Comparison of ENCODE assay signal across 9 cellular contexts in the genomic region with DNA sequence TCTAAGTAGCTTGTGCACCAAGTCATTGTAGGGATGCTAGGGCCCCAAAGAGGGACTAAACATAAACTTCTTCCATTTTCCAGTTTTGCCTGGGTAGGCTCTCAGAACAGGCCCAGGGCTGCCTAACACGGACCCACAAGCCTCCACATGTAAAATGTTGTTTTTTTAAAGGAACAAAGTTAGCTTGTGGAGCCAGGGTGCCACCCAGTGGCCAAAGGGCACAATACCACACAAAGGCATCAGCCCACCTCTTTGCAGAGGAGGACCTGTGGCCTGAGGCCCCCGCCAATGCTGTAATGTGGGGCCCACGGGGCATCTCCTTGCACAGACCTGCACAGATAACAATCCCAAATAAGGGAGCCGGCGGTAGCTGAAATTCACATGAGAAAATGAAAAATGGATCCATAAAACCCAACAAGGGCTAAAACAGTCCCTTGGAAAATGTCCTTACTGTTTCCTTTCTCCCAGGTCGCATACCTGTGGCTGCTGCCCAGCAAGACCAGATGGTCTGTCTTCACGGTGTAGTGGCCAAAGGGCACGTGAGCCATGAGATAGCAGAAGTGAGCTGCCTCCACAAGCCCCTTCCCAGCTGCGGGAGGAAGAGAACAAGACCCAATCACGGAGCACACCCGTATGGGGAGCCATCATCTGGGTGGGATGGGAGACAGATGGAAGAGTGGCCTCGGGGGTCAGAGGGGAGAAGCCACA. TPM values are rescaled to one million over a fixed set of nuclear protein-coding genes. Genes with fewer than 3 reads are reported as not detected.
A peak's percentile ranks its signal among the peaks of the same experiment; 100 is the strongest.
DNase-seq lines count a peak whose midpoint lies in the region; ATAC-seq and TF ChIP-seq lines count a peak whose summit lies in the region.
"Had no signal": no experiment of that assay in that cellular context is flagged by ENCODE, and none has a peak within 500 bp of the region (broad histone marks: within the 10 kb centered on the region; RNA-seq: fewer than 3 reads in every experiment).

No MANE protein-coding gene starts in this region.

- POLR2A ChIA-PET in CD4-positive, alpha-beta T cell (lab: Charles Lee) = no interaction called here

- CTCF ChIA-PET in CD4-positive, alpha-beta T cell (lab: Charles Lee) = no interaction called here
- CTCF ChIA-PET in activated CD8-positive, alpha-beta memory T cell treated with anti-CD3 and anti-CD28 coated beads, Interleukin-2, amount 10 ng/mL, durations not matched to agents 7 days and 5 days (lab: Charles Lee) = interaction anchor here (0.8 to 1.2 kb wide), 3 partner anchors 10 to 1049 kb away, joined by 3 to 4 read pairs (median 4); no protein-coding TSS in a partner anchor

- 57 to 67% (median 59%) methylated on average over 12 of the region's 12 CpGs for WGBS in psoas muscle, 3 donors

- peaks cover 6% of the 10 kb centered on the region for H3K27me3 Mint-ChIP-seq in CD4-positive, alpha-beta T cell
- H3K27me3 Mint-ChIP-seq in activated CD8-positive, alpha-beta memory T cell treated with anti-CD3 and anti-CD28 coated beads, Interleukin-2, amount 10 ng/mL, durations not matched to agents 7 days and 5 days = no peaks in the 10 kb centered on the region
- H3K27me3 Mint-ChIP-seq in activated T-helper 17 cell treated with anti-CD3 and anti-CD28 coated beads, Interleukin-2, amount 50 U/mL, for 72 hours = peaks cover 3% of the 10 kb centered on the region

- H3K27ac Mint-ChIP-seq in CD4-positive, alpha-beta T cell = no peak overlapping the region
- no peak overlapping the region for H3K27ac Mint-ChIP-seq in activated CD8-positive, alpha-beta memory T cell treated with anti-CD3 and anti-CD28 coated beads, Interleukin-2, amount 10 ng/mL, durations not matched to agents 7 days and 5 days
- no peak overlapping the region for H3K27ac Mint-ChIP-seq in activated T-helper 17 cell treated with anti-CD3 and anti-CD28 coated beads, Interleukin-2, amount 50 U/mL, for 72 hours

- no peak overlapping the region for H3K4me3 ChIP-seq in psoas muscle

- TF ChIP-seq CTCF in CD4-positive, alpha-beta T cell (IDR thresholded peaks at IDR 0.05) = peak; percentile 20
- TF ChIP-seq CTCF in psoas muscle (IDR thresholded peaks at IDR 0.05) = peak; percentile 76

- H3K36me3 ChIP-seq in psoas muscle (ENCODE audit: insufficient read depth in 1 of 2, low read depth in 1 of 2) = peaks cover 0 to 46% of the 10 kb centered on the region in 2 donors

- no peaks in the 10 kb centered on the region for H3K9me3 Mint-ChIP-seq in CD4-positive, alpha-beta T cell
- H3K9me3 Mint-ChIP-seq in activated CD8-positive, alpha-beta memory T cell treated with anti-CD3 and anti-CD28 coated beads, Interleukin-2, amount 10 ng/mL, durations not matched to agents 7 days and 5 days (ENCODE audit: low read depth) = no peaks in the 10 kb centered on the region
- no peaks in the 10 kb centered on the region for H3K9me3 Mint-ChIP-seq in activated T-helper 17 cell treated with anti-CD3 and anti-CD28 coated beads, Interleukin-2, amount 50 U/mL, for 72 hours

- H3K4me1 ChIP-seq in psoas muscle = no peaks in the 10 kb centered on the region

- H3K27ac ChIP-seq in CD4-positive, alpha-beta T cell (ENCODE audit: low read depth, low read length) = no peak overlapping the region
- H3K27ac ChIP-seq in psoas muscle = no peak overlapping the region

- no peak overlapping the region for H3K4me3 Mint-ChIP-seq in CD4-positive, alpha-beta T cell
- no peak overlapping the region for H3K4me3 Mint-ChIP-seq in activated CD8-positive, alpha-beta memory T cell treated with anti-CD3 and anti-CD28 coated beads, Interleukin-2, amount 10 ng/mL, durations not matched to agents 7 days and 5 days
- no peak overlapping the region for H3K4me3 Mint-ChIP-seq in activated T-helper 17 cell treated with anti-CD3 and anti-CD28 coated beads, Interleukin-2, amount 50 U/mL, for 72 hours

- no peaks in the 10 kb centered on the region for H3K9me3 ChIP-seq in CD4-positive, alpha-beta T cell (ENCODE audit: control insufficient read depth, low read length)
- no peaks in the 10 kb centered on the region for H3K9me3 ChIP-seq in psoas muscle

- no peaks in the 10 kb centered on the region for H3K36me3 Mint-ChIP-seq in CD4-positive, alpha-beta T cell (ENCODE audit: low read depth)
- no peaks in the 10 kb centered on the region for H3K36me3 Mint-ChIP-seq in activated CD8-positive, alpha-beta memory T cell treated with anti-CD3 and anti-CD28 coated beads, Interleukin-2, amount 10 ng/mL, durations not matched to agents 7 days and 5 days
- no peaks in the 10 kb centered on the region for H3K36me3 Mint-ChIP-seq in activated T-helper 17 cell treated with anti-CD3 and anti-CD28 coated beads, Interleukin-2, amount 50 U/mL, for 72 hours (ENCODE audit: low read depth)

- no peaks in the 10 kb centered on the region for H3K4me1 Mint-ChIP-seq in CD4-positive, alpha-beta T cell (ENCODE audit: low read depth)
- H3K4me1 Mint-ChIP-seq in activated CD8-positive, alpha-beta memory T cell treated with anti-CD3 and anti-CD28 coated beads, Interleukin-2, amount 10 ng/mL, durations not matched to agents 7 days and 5 days = no peaks in the 10 kb centered on the region
- no peaks in the 10 kb centered on the region for H3K4me1 Mint-ChIP-seq in activated T-helper 17 cell treated with anti-CD3 and anti-CD28 coated beads, Interleukin-2, amount 50 U/mL, for 72 hours

- no peak for DNase-seq in CD4-positive, alpha-beta T cell
- DNase-seq in NCI-H345 treated with DMSO at 0.1 percent for 48 hours (lab: John Stamatoyannopoulos, UW; ENCODE audit: unreplicated experiment) (peak; percentile 34), globus pallidus (ENCODE audit: low spot score) (peak; percentile 61), psoas muscle (peak; percentile 30 to 63)
- DNase-seq in activated CD8-positive, alpha-beta memory T cell treated with anti-CD3 and anti-CD28 coated beads, Interleukin-2, amount 10 ng/mL, durations not matched to agents 7 days and 5 days = peak; percentile 48

- H3K27me3 ChIP-seq in CD4-positive, alpha-beta T cell (ENCODE audit: control insufficient read depth, insufficient read depth, low read length) = no peaks in the 10 kb centered on the region
- no peaks in the 10 kb centered on the region for H3K27me3 ChIP-seq in psoas muscle (ENCODE audit: insufficient read depth in 3 of 3, low read length in 2 of 3)

- intact Hi-C loops in CD4-positive, alpha-beta T cell (cut with DNase I, micrococcal nuclease) = no loop called here
- intact Hi-C loops in psoas muscle (cut with DNase I) = loop anchor here (2.0 to 10.0 kb wide), 7 partner anchors 161 to 1051 kb away; no protein-coding TSS in a partner anchor

- no peak for ATAC-seq in CD4-positive, alpha-beta T cell (ENCODE audit: poor library complexity)
- ATAC-seq in GM18519 (IDR thresholded peaks at IDR 0.05; ENCODE audit: low FRiP score, unreplicated experiment) (peak; percentile 81), HG03135 (IDR thresholded peaks at IDR 0.05; ENCODE audit: unreplicated experiment) (peak; percentile 69), psoas muscle (peak; percentile 54 to 81 (median 64))
- peak; percentile 45 for ATAC-seq in activated CD8-positive, alpha-beta memory T cell treated with anti-CD3 and anti-CD28 coated beads, Interleukin-2, amount 10 ng/mL, durations not matched to agents 7 days and 5 days
- no peak for ATAC-seq in activated T-helper 17 cell treated with anti-CD3 and anti-CD28 coated beads, Interleukin-2, amount 50 U/mL, for 72 hours (replicated peaks)

RNA-seq across cellular contexts. Expression of a gene that starts 23.8 kb away (rescaled TPM):
- not detected for total RNA-seq in CD4-positive, alpha-beta T cell
- under 1 TPM in 1 of 2 experiments, not detected in 1; 0.42 TPM for total RNA-seq in activated CD8-positive, alpha-beta memory T cell treated with anti-CD3 and anti-CD28 coated beads, Interleukin-2, amount 10 ng/mL, durations not matched to agents 7 days and 5 days
- total RNA-seq in psoas muscle = 1 to 10 TPM in 2 of 4 donors, under 1 TPM in 2; 0.42 to 2.3 (median 1.2) TPM
- 1 to 10 TPM in 1 of 3 donors, under 1 TPM in 2; 0.75 to 1.1 (median 0.81) TPM for polyA plus RNA-seq in psoas muscle
- total RNA-seq in activated T-helper 17 cell treated with anti-CD3 and anti-CD28 coated beads, Interleukin-2, amount 50 U/mL, for 72 hours = not detected
- total RNA-seq: T-helper 2 cell treated with Interferon-gamma antibody and Interleukin-4, amounts not matched to agents 100 ng/mL and 5 ng/mL, for 36 hours had no signal

Comparison
In these comparisons a context has a peak if more than half of its experiments do, and no peak if none do; other contexts are left out.
1. ATAC-seq: peak in GM18519 (single experiment), HG03135 (single experiment), activated CD8-positive, alpha-beta memory T cell treated with anti-CD3 and anti-CD28 coated beads, Interleukin-2, amount 10 ng/mL, durations not matched to agents 7 days and 5 days (single experiment) and psoas muscle (4 of 4); none in CD4-positive, alpha-beta T cell (single experiment) and activated T-helper 17 cell treated with anti-CD3 and anti-CD28 coated beads, Interleukin-2, amount 50 U/mL, for 72 hours (single experiment).
2. DNase-seq: peak in NCI-H345 treated with DMSO at 0.1 percent for 48 hours (single experiment), activated CD8-positive, alpha-beta memory T cell treated with anti-CD3 and anti-CD28 coated beads, Interleukin-2, amount 10 ng/mL, durations not matched to agents 7 days and 5 days (single experiment), globus pallidus (single experiment) and psoas muscle (2 of 2); none in CD4-positive, alpha-beta T cell (0 of 10).
3. intact Hi-C loops: an anchor here in psoas muscle (2.0 to 10.0 kb wide); none called in CD4-positive, alpha-beta T cell.